ENCODE assay signal across 1 cellular context in the genomic region with DNA sequence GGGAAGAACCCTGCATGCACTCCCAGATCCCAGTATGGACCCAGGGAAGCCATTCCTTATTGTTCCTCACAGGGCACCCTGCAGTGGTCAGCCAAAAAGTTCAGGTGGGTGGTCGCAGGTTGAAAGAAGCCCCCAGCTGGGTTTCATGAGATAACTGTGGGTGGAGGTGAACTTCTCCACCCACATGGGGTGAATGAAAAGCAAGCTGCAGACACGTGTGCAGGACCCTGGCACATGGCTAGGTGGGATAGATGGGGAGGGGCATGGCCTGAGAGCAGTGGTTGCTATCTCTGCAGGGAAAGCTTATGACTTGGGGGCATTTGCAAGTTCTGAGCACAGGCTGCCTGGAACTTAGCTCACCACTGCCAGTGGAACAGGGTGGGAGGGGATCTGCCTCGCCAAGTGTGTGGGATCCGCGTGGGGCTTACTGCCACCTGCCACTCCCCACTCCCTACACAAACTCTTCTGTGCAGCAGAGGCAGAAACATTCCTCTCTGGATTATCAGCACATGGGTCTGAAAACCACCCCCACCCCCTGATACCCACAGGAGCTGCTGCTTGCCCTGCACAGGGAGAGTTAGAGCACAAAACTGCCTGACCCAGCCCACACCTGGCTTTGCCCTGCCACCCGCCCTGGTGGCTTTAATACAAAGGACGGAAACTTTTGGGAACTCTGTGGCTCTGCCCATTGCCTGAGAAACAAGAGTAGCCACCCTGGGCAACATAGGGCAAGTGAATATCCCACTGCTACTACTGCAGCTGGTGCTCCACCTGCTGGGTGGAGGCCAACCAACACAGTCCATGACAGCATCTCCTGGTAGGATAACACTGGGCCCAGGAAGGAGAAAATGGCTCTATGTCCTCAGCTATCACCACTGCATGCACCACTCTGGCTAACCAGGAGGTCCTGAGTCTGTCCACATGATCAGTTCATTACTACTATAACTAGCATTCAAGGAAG.
TF ChIP-seq lines count a peak whose summit lies in the region.

No MANE protein-coding gene starts in this region.

TF ChIP-seq in A549, 52 proteins besides CTCF, POLR2A, EP300 and RAD21 (continued from another document):
- TF ChIP-seq HMGXB4 (CRISPR knock-in tag; IDR thresholded peaks at IDR 0.05; ENCODE audit: borderline replicate concordance), result no peak
- TF ChIP-seq EHMT2 (IDR thresholded peaks at IDR 0.05; ENCODE audit: low read depth), result no peak
